ENCODE assay signal across 7 cellular contexts in genomic region chr12:57001448-57001906, GRCh38. TPM values are rescaled to one million over a fixed set of nuclear protein-coding genes. Genes with fewer than 3 reads are reported as not detected.
DNase-seq lines count a peak whose midpoint lies in the region; ATAC-seq and TF ChIP-seq lines count a peak whose summit lies in the region.

No MANE protein-coding gene starts in this region.

- no peaks in the 10 kb centered on the region for H3K27me3 ChIP-seq in MG63
- no peaks in the 10 kb centered on the region for H3K27me3 ChIP-seq in mesenchymal stem cell (ENCODE audit: control insufficient read depth in 1 of 2, insufficient read depth in 1 of 2, low read length in 2 of 2)

- peak overlapping the region; percentile 42 for H3K9ac ChIP-seq in mesenchymal stem cell (ENCODE audit: low read length)

- no peak overlapping the region for H2BK5ac ChIP-seq in mesenchymal stem cell (ENCODE audit: low read depth, low read length, poor library complexity, severe bottlenecking)

- no peak overlapping the region for H2BK15ac ChIP-seq in mesenchymal stem cell (ENCODE audit: low read depth, poor library complexity, severe bottlenecking)

- H3K18ac ChIP-seq in mesenchymal stem cell (ENCODE audit: low read depth in 1 of 2, low read length in 2 of 2), result no peak overlapping the region

- H2BK12ac ChIP-seq in mesenchymal stem cell (ENCODE audit: low read length in 2 of 2), result no peak overlapping the region

- no peak overlapping the region for H2BK120ac ChIP-seq in mesenchymal stem cell (ENCODE audit: low read depth, low read length)

- H3K4me3 Mint-ChIP-seq in activated CD4-positive, alpha-beta T cell treated with anti-CD3 and anti-CD28 coated beads for 36 hours, result no peak overlapping the region

- H3K36me3 ChIP-seq in MG63, result peaks cover 62% of the 10 kb centered on the region
- H3K36me3 ChIP-seq in mesenchymal stem cell (ENCODE audit: control insufficient read depth in 1 of 2, insufficient read depth in 2 of 2, low read depth in 1 of 2, low read length in 2 of 2), result peaks cover 41 to 59% of the 10 kb centered on the region in 2 experiments

- intact Hi-C loops in activated CD4-positive, alpha-beta T cell treated with anti-CD3 and anti-CD28 coated beads for 36 hours (cut with DNase I, micrococcal nuclease), result loop anchor here (1.0 to 5.0 kb wide), 2 partner anchors 244 to 364 kb away; no protein-coding TSS in a partner anchor

- TF ChIP-seq CTCF in GM10266 (IDR thresholded peaks at IDR 0.05; ENCODE audit: control insufficient read depth, insufficient read depth, low read depth, missing control alignments), result peak; percentile 84

- H3K27me3 Mint-ChIP-seq in activated CD4-positive, alpha-beta T cell treated with anti-CD3 and anti-CD28 coated beads for 36 hours, result no peaks in the 10 kb centered on the region

- no peaks in the 10 kb centered on the region for H3K9me3 Mint-ChIP-seq in activated CD4-positive, alpha-beta T cell treated with anti-CD3 and anti-CD28 coated beads for 36 hours (ENCODE audit: low read depth)

- H3K23ac ChIP-seq in mesenchymal stem cell (ENCODE audit: low read length in 2 of 2), result no peak overlapping the region

- H3K9me3 ChIP-seq in MG63 (no peaks in the 10 kb centered on the region), mesenchymal stem cell (ENCODE audit: control insufficient read depth, low read length) (no peaks in the 10 kb centered on the region)

- no peak overlapping the region for H4K8ac ChIP-seq in mesenchymal stem cell (ENCODE audit: low read length)

- H3K14ac ChIP-seq in mesenchymal stem cell (ENCODE audit: low read length in 2 of 2), result no peak overlapping the region

- POLR2A ChIA-PET in activated CD4-positive, alpha-beta T cell treated with anti-CD3 and anti-CD28 coated beads for 36 hours (lab: Charles Lee), result interaction anchor here (1.1 kb wide), 2 partner anchors 72 to 77 kb away, joined by 3 read pairs; partner anchors contain the start of gene NEMP1

- H2AK5ac ChIP-seq in mesenchymal stem cell (ENCODE audit: low read length, severe bottlenecking), result no peak overlapping the region

- H2AFZ ChIP-seq in mesenchymal stem cell (ENCODE audit: low read depth, low read length), result no peak overlapping the region

- H3K4ac ChIP-seq in mesenchymal stem cell (ENCODE audit: low read depth in 1 of 2, low read length in 2 of 2), result no peak overlapping the region

- H3K4me1 ChIP-seq in mesenchymal stem cell (ENCODE audit: control insufficient read depth, insufficient read depth, low read depth, low read length), result peaks cover 7% of the 10 kb centered on the region

- CTCF ChIA-PET in activated CD4-positive, alpha-beta T cell treated with anti-CD3 and anti-CD28 coated beads for 36 hours (lab: Charles Lee), result interaction anchor here (0.5 to 13.0 kb wide), 41 partner anchors 10 to 365 kb away, joined by 3 to 207 read pairs (median 4); partner anchors contain the start of genes LRP1, NAB2, NACA and NEMP1

- H3K36me3 Mint-ChIP-seq in activated CD4-positive, alpha-beta T cell treated with anti-CD3 and anti-CD28 coated beads for 36 hours (ENCODE audit: low read depth), result peaks cover 44% of the 10 kb centered on the region

- H3K4me1 Mint-ChIP-seq in activated CD4-positive, alpha-beta T cell treated with anti-CD3 and anti-CD28 coated beads for 36 hours, result peaks cover 63% of the 10 kb centered on the region

- peak; percentile 70 for DNase-seq in GM10266 (ENCODE audit: extremely low spot score)
- peak; percentile 43 for DNase-seq in MG63
- DNase-seq in activated CD4-positive, alpha-beta T cell treated with anti-CD3 and anti-CD28 coated beads for 36 hours, result peak; percentile 90
- peak; percentile 86 for DNase-seq in dermis blood vessel endothelial cell
- peak; percentile 76 for DNase-seq in mesenchymal stem cell
- DNase-seq in stimulated activated CD8-positive, alpha-beta memory T cell treated with anti-CD3 and anti-CD28 coated beads, Interleukin-4, amount 100 ng/mL, for 1 hour (ENCODE audit: low read depth in 2 of 2, low spot score in 1 of 2), result peak; percentile 29 to 30
- no peak for DNase-seq in cerebellar nuclear complex (lab: John Stamatoyannopoulos, UW)

- WGBS in mesenchymal stem cell, result 32% methylated on average over 13 of the region's 13 CpGs

- peaks cover 66% of the 10 kb centered on the region for H3K79me1 ChIP-seq in mesenchymal stem cell (replicated peaks; ENCODE audit: low read length, poor library complexity, severe bottlenecking)

- H3K27ac Mint-ChIP-seq in activated CD4-positive, alpha-beta T cell treated with anti-CD3 and anti-CD28 coated beads for 36 hours, result peak overlapping the region; percentile 11

- H3K4me2 ChIP-seq in mesenchymal stem cell (ENCODE audit: low read length, poor library complexity, severe bottlenecking), result no peak overlapping the region

- no peak overlapping the region for H4K91ac ChIP-seq in mesenchymal stem cell (ENCODE audit: low read length)

- H3K4me3 ChIP-seq in MG63, result no peak overlapping the region
- H3K4me3 ChIP-seq in mesenchymal stem cell (ENCODE audit: insufficient read depth in 1 of 2, low read depth in 1 of 2, low read length in 2 of 2), result no peak overlapping the region

- ATAC-seq in activated CD4-positive, alpha-beta T cell treated with anti-CD3 and anti-CD28 coated beads for 36 hours, result peak; percentile 41

- H3K27ac ChIP-seq in mesenchymal stem cell (ENCODE audit: low read length, poor library complexity, severe bottlenecking), result no peak overlapping the region

RNA-seq across cellular contexts. Expression of gene ZBTB39, which starts 4.9 kb away (rescaled TPM):
- 3.1 and 3.3 TPM in 2 replicates for total RNA-seq in MG63 (2014; rRNA removed; shearing (Covaris generic); ENCODE audit: low replicate concordance)
- 1 to 10 TPM; 6.4 to 6.6 TPM for total RNA-seq in activated CD4-positive, alpha-beta T cell treated with anti-CD3 and anti-CD28 coated beads for 36 hours
- total RNA-seq in dermis blood vessel endothelial cell, result 11.1 and 11.2 TPM in 2 replicates
- polyA plus RNA-seq in mesenchymal stem cell (2013, experiment 1 of 2), result 2.9 TPM
- 3.0 TPM for polyA plus RNA-seq in mesenchymal stem cell (2013, experiment 2 of 2)

RNA-seq across cellular contexts. Expression of gene TAC3, which starts 14.9 kb away (rescaled TPM):
- 0.36 TPM in 1 of 2 replicates, not detected in the other for total RNA-seq in MG63 (2014; rRNA removed; shearing (Covaris generic); ENCODE audit: low replicate concordance)
- under 1 TPM; 0.37 to 0.63 TPM for total RNA-seq in activated CD4-positive, alpha-beta T cell treated with anti-CD3 and anti-CD28 coated beads for 36 hours
- not detected in 2 replicates for total RNA-seq in dermis blood vessel endothelial cell
- 1.3 TPM for polyA plus RNA-seq in mesenchymal stem cell (2013, experiment 1 of 2)
- polyA plus RNA-seq in mesenchymal stem cell (2013, experiment 2 of 2), result 0.96 TPM

RNA-seq across cellular contexts. Expression of gene RDH16, which starts 44.1 kb away (rescaled TPM):
- total RNA-seq in MG63 (2014; rRNA removed; shearing (Covaris generic); ENCODE audit: low replicate concordance), result not detected in 2 replicates
- under 1 TPM; 0.18 to 0.32 TPM for total RNA-seq in activated CD4-positive, alpha-beta T cell treated with anti-CD3 and anti-CD28 coated beads for 36 hours
- total RNA-seq in dermis blood vessel endothelial cell, result 0.17 TPM in 1 of 2 replicates, not detected in the other
- 0.04 TPM for polyA plus RNA-seq in mesenchymal stem cell (2013, experiment 1 of 2)
- 0.03 TPM for polyA plus RNA-seq in mesenchymal stem cell (2013, experiment 2 of 2)

RNA-seq across cellular contexts. Expression of gene MYO1A, which starts 48.5 kb away (rescaled TPM):
- not detected in 2 replicates for total RNA-seq in MG63 (2014; rRNA removed; shearing (Covaris generic); ENCODE audit: low replicate concordance)
- total RNA-seq in activated CD4-positive, alpha-beta T cell treated with anti-CD3 and anti-CD28 coated beads for 36 hours, result 1 to 10 TPM; 2.4 to 2.6 TPM
- not detected in 2 replicates for total RNA-seq in dermis blood vessel endothelial cell
- polyA plus RNA-seq in mesenchymal stem cell (2013, experiment 1 of 2), result not detected
- not detected for polyA plus RNA-seq in mesenchymal stem cell (2013, experiment 2 of 2)

Comparison
In these comparisons a context has a peak if more than half of its experiments do, and no peak if none do; other contexts are left out.
1. DNase-seq: peak in GM10266 (single experiment), MG63 (single experiment), activated CD4-positive, alpha-beta T cell treated with anti-CD3 and anti-CD28 coated beads for 36 hours (single experiment), dermis blood vessel endothelial cell (single experiment), mesenchymal stem cell (single experiment) and stimulated activated CD8-positive, alpha-beta memory T cell treated with anti-CD3 and anti-CD28 coated beads, Interleukin-4, amount 100 ng/mL, for 1 hour (2 of 2); none in cerebellar nuclear complex (0 of 2).